2 cellular contexts compared by ENCODE assay signal in genomic region chr1:44895919-44896734, GRCh38.
TF ChIP-seq lines count a peak whose summit lies in the region.

No MANE protein-coding gene starts in this region.

TF ChIP-seq in IMR-90, 13 proteins besides CTCF, POLR2A, EP300 and RAD21:
- TF ChIP-seq CEBPB (IDR thresholded peaks at IDR 0.05; ENCODE audit: low read depth, low read length) (no peak), RCOR1 (IDR thresholded peaks at IDR 0.05; ENCODE audit: insufficient replicate concordance, low read length) (no peak), SMC3 (IDR thresholded peaks at IDR 0.05; ENCODE audit: low read depth, low read length) (no peak), BHLHE40 (IDR thresholded peaks at IDR 0.05; ENCODE audit: low read depth, low read length) (no peak), ELK1 (IDR thresholded peaks at IDR 0.05; ENCODE audit: borderline replicate concordance, low read depth, low read length) (no peak), CHD1 (IDR thresholded peaks at IDR 0.05; ENCODE audit: low read depth, low read length) (no peak), MAFK (IDR thresholded peaks at IDR 0.05; ENCODE audit: low read depth, low read length) (no peak)

TF ChIP-seq in K562, 482 proteins besides CTCF, POLR2A, EP300 and RAD21 (continues in another document):
- TF ChIP-seq SOX6 (IDR thresholded peaks at IDR 0.05), result peak; percentile 79
- no peak for TF ChIP-seq GATAD2A (IDR thresholded peaks at IDR 0.05)
- no peak for TF ChIP-seq MYBL2 (IDR thresholded peaks at IDR 0.05; ENCODE audit: low read depth)
- TF ChIP-seq MYBL2 (CRISPR knock-in tag; IDR thresholded peaks at IDR 0.05; ENCODE audit: borderline replicate concordance), result no peak
- TF ChIP-seq ARID2 (IDR thresholded peaks at IDR 0.05), result no peak
- TF ChIP-seq ZFP36 (IDR thresholded peaks at IDR 0.05; ENCODE audit: low read depth, low read length, partially characterized antibody), result no peak
- no peak for TF ChIP-seq ZNF57 (CRISPR knock-in tag; IDR thresholded peaks at IDR 0.05)
- no peak for TF ChIP-seq ZNF224 (CRISPR knock-in tag; IDR thresholded peaks at IDR 0.05)
- TF ChIP-seq HDAC2 (IDR thresholded peaks at IDR 0.05), result peak; percentile 64; the same call in 1 of the 2 replicates
- TF ChIP-seq TSC22D4 (tag; IDR thresholded peaks at IDR 0.05), result no peak
- no peak for TF ChIP-seq E2F1 (CRISPR knock-in tag; IDR thresholded peaks at IDR 0.05)
- no peak for TF ChIP-seq POLR2G (IDR thresholded peaks at IDR 0.05; ENCODE audit: low read depth, low read length)
- no peak for TF ChIP-seq ZNF589 (CRISPR knock-in tag; IDR thresholded peaks at IDR 0.05; ENCODE audit: low read depth)
- no peak for TF ChIP-seq SRSF9 (IDR thresholded peaks at IDR 0.05; ENCODE audit: borderline replicate concordance, low read depth, low read length)
- TF ChIP-seq RFX5 (IDR thresholded peaks at IDR 0.05; ENCODE audit: low read depth, low read length), result no peak
- TF ChIP-seq ZBTB9 (CRISPR knock-in tag; IDR thresholded peaks at IDR 0.05), result no peak
- no peak for TF ChIP-seq KLF1 (tag; IDR thresholded peaks at IDR 0.05)
- no peak for TF ChIP-seq PBX2 (CRISPR knock-in tag; IDR thresholded peaks at IDR 0.05; ENCODE audit: low read depth)
- TF ChIP-seq PBX2 (tag; conservative IDR thresholded peaks at IDR 0.05; ENCODE audit: low read depth), result no peak
- no peak for TF ChIP-seq ZNF764 (CRISPR knock-in tag; IDR thresholded peaks at IDR 0.05; ENCODE audit: low read depth)
- TF ChIP-seq STAT5A (IDR thresholded peaks at IDR 0.05; ENCODE audit: borderline replicate concordance, low read length), result peak; percentile 64; the same call in 1 of the 2 replicates
- no peak for TF ChIP-seq ZNF780A (CRISPR knock-in tag; IDR thresholded peaks at IDR 0.05)
- no peak for TF ChIP-seq HDAC6 (IDR thresholded peaks at IDR 0.05; ENCODE audit: low read depth, low read length)
- TF ChIP-seq ZNF707 (CRISPR knock-in tag; conservative IDR thresholded peaks at IDR 0.05), result no peak
- TF ChIP-seq U2AF2 (optimal IDR thresholded peaks at IDR 0.05; ENCODE audit: low read depth, low read length), result no peak
- no peak for TF ChIP-seq BCLAF1 (IDR thresholded peaks at IDR 0.05; ENCODE audit: borderline replicate concordance in 1 of 2, control insufficient read depth in 1 of 2, low read depth in 2 of 2, low read length in 1 of 2)
- TF ChIP-seq ZNF444 (CRISPR knock-in tag; IDR thresholded peaks at IDR 0.05), result no peak
- no peak for TF ChIP-seq FOXP4 (CRISPR knock-in tag; IDR thresholded peaks at IDR 0.05; ENCODE audit: borderline replicate concordance)
- no peak for TF ChIP-seq ZNF398 (CRISPR knock-in tag; IDR thresholded peaks at IDR 0.05)
- no peak for TF ChIP-seq MCM3 (IDR thresholded peaks at IDR 0.05)
- TF ChIP-seq ZNF609 (CRISPR knock-in tag; IDR thresholded peaks at IDR 0.05; ENCODE audit: borderline replicate concordance), result no peak
- no peak for TF ChIP-seq ILF3 (IDR thresholded peaks at IDR 0.05; ENCODE audit: borderline replicate concordance)
- TF ChIP-seq TCF7L2 (IDR thresholded peaks at IDR 0.05; ENCODE audit: low read depth, low read length), result no peak
- no peak for TF ChIP-seq SIX5 (IDR thresholded peaks at IDR 0.05; ENCODE audit: borderline replicate concordance in 1 of 2, insufficient read depth in 1 of 2, low read depth in 1 of 2, low read length in 2 of 2)
- no peak for TF ChIP-seq FOXK1 (CRISPR knock-in tag; IDR thresholded peaks at IDR 0.05; ENCODE audit: borderline replicate concordance)
- no peak for TF ChIP-seq MLLT1 (IDR thresholded peaks at IDR 0.05)
- TF ChIP-seq CBX3 (IDR thresholded peaks at IDR 0.05; ENCODE audit: borderline replicate concordance in 1 of 2, low read length in 2 of 2), result no peak
- TF ChIP-seq ZNF239 (CRISPR knock-in tag; IDR thresholded peaks at IDR 0.05), result no peak
- no peak for TF ChIP-seq CBX1 (IDR thresholded peaks at IDR 0.05; ENCODE audit: low read depth)
